Comparison of ENCODE assay signal across 8 cellular contexts in the genomic region with DNA sequence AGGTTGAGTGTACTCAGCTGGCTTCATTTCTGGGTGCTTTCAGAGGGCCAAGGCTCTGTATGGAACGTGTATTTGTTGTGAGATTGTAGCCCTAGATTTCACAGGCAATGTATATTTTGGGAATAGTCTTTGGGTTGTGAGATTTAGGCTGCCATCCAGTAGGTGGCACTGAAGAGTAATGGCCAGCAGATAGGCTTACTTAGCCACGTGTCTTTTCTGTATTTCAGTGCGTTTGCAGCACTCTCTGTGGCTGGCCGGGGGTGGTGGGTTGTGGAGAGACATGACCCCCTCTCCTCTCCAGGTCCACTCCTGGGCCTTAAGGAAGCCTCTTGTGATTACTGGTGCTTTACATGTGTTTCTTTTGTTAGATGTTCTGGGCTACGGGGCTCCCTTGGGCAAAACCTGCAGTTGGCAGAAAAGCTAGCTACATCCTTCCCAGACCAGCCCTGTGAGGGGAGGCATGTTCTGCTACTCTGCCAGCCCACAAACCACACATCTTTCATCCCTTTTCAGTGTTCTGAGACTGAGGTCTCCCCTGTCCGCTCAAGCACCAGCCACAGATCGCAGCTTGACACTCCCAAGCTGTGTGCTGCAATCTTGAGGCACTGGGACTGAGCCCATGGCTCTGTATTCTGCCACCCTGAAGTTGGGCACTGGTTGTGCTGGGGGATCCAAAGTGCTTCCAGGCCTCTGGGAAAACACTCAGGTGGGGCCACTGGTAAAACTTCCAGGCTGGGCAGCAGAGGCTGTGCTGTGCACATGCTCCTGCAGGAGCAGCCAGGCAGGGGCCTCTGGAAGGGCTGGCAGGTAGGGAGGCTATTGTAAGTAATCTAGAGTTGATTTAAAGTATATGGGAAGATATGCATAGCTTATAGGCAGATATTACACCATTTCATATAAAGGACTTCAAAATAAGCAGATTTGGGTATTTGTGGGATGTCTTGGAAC.
DNase-seq lines count a peak whose midpoint lies in the region; ATAC-seq and TF ChIP-seq lines count a peak whose summit lies in the region.

No MANE protein-coding gene starts in this region.

- H3K9me3 ChIP-seq in prostate gland = no peaks in the 10 kb centered on the region

- H3K27ac Mint-ChIP-seq in activated naive CD4-positive, alpha-beta T cell treated with anti-CD3 and anti-CD28 coated beads for 36 hours = no peak overlapping the region

- peak; percentile 23 for DNase-seq in activated naive CD4-positive, alpha-beta T cell treated with anti-CD3 and anti-CD28 coated beads for 36 hours
- DNase-seq in activated naive CD4-positive, alpha-beta T cell (lab: John Stamatoyannopoulos, UW) = no peak
- peak; percentile 2 for DNase-seq in RPMI7951 (ENCODE audit: low read depth)
- DNase-seq in fibroblast of peridontal ligament (ENCODE audit: extremely low read depth) = peak; percentile 28
- DNase-seq in prostate gland (ENCODE audit: low spot score) = no peak
- no peak for DNase-seq in DMS79 treated with DMSO at 0.1 percent for 48 hours (lab: John Stamatoyannopoulos, UW)

- 46% methylated on average over 7 of the region's 7 CpGs for WGBS in prostate gland

- H3K9me3 Mint-ChIP-seq in activated naive CD4-positive, alpha-beta T cell treated with anti-CD3 and anti-CD28 coated beads for 36 hours = no peaks in the 10 kb centered on the region

- H3K36me3 ChIP-seq in prostate gland = no peaks in the 10 kb centered on the region

- TF ChIP-seq POLR2A in prostate gland (IDR thresholded peaks at IDR 0.05) = no peak

- peaks cover 12% of the 10 kb centered on the region for H3K27me3 Mint-ChIP-seq in activated naive CD4-positive, alpha-beta T cell treated with anti-CD3 and anti-CD28 coated beads for 36 hours (ENCODE audit: low read depth)

- H3K4me3 ChIP-seq in prostate gland = no peak overlapping the region

- no peaks in the 10 kb centered on the region for H3K27me3 ChIP-seq in prostate gland (replicated peaks; ENCODE audit: insufficient read depth)

- TF ChIP-seq CTCF in prostate gland (IDR thresholded peaks at IDR 0.05) = peak in 3 of 4 experiments; percentile 23 to 29 (median 27)

- H3K36me3 Mint-ChIP-seq in activated naive CD4-positive, alpha-beta T cell treated with anti-CD3 and anti-CD28 coated beads for 36 hours (ENCODE audit: low read depth) = no peaks in the 10 kb centered on the region

- CTCF ChIA-PET in activated naive CD4-positive, alpha-beta T cell treated with anti-CD3 and anti-CD28 coated beads for 36 hours (lab: Charles Lee) = interaction anchor here (0.6 to 1.2 kb wide), 2 partner anchors 16 to 809 kb away, joined by 3 to 4 read pairs; no protein-coding TSS in a partner anchor

- ATAC-seq in GM21576 (IDR thresholded peaks at IDR 0.05; ENCODE audit: unreplicated experiment) = peak; percentile 93
- peak; percentile 86 for ATAC-seq in HG03575 (IDR thresholded peaks at IDR 0.05; ENCODE audit: extremely low read depth, insufficient number of reproducible peaks, low FRiP score, unreplicated experiment)

- H3K4me1 ChIP-seq in prostate gland (replicated peaks) = no peaks in the 10 kb centered on the region

- intact Hi-C loops in activated naive CD4-positive, alpha-beta T cell treated with anti-CD3 and anti-CD28 coated beads for 36 hours (cut with micrococcal nuclease) = no loop called here
- intact Hi-C loops in prostate gland (cut with DNase I) = no loop called here

- H3K4me3 Mint-ChIP-seq in activated naive CD4-positive, alpha-beta T cell treated with anti-CD3 and anti-CD28 coated beads for 36 hours = no peak overlapping the region

- no peaks in the 10 kb centered on the region for H3K4me1 Mint-ChIP-seq in activated naive CD4-positive, alpha-beta T cell treated with anti-CD3 and anti-CD28 coated beads for 36 hours (ENCODE audit: low read depth)

- no peak overlapping the region for H3K27ac ChIP-seq in prostate gland

Comparison
In these comparisons a context has a peak if more than half of its experiments do, and no peak if none do; other contexts are left out.
1. DNase-seq: peak in activated naive CD4-positive, alpha-beta T cell treated with anti-CD3 and anti-CD28 coated beads for 36 hours (single experiment), RPMI7951 (single experiment) and fibroblast of peridontal ligament (single experiment); none in activated naive CD4-positive, alpha-beta T cell (0 of 4), prostate gland (single experiment) and DMS79 treated with DMSO at 0.1 percent for 48 hours (single experiment).